In genomic region chr4:140130677-140131076, GRCh38 we compare ENCODE assay signal across 15 cellular contexts. TPM values are rescaled to one million over a fixed set of nuclear protein-coding genes. Genes with fewer than 3 reads are reported as not detected.
DNase-seq lines count a peak whose midpoint lies in the region; ATAC-seq and TF ChIP-seq lines count a peak whose summit lies in the region.
"Had no signal": no experiment of that assay in that cellular context is flagged by ENCODE, and none has a peak within 500 bp of the region (broad histone marks: within the 10 kb centered on the region; RNA-seq: fewer than 3 reads in every experiment).

No MANE protein-coding gene starts in this region.

- H3K36me3 ChIP-seq in upper lobe of right lung, result no peaks in the 10 kb centered on the region
- no peaks in the 10 kb centered on the region for H3K36me3 ChIP-seq in MG63
- H3K36me3 ChIP-seq: stomach had no signal

- peak; percentile 23 for ATAC-seq in activated CD8-positive, alpha-beta memory T cell treated with anti-CD3 and anti-CD28 coated beads, Interleukin-2, amount 10 ng/mL, durations not matched to agents 7 days and 5 days
- peak; percentile 60 for ATAC-seq in upper lobe of right lung
- ATAC-seq: activated T-helper 17 cell treated with anti-CD3 and anti-CD28 coated beads, Interleukin-2, amount 50 U/mL, for 72 hours had no signal

- H3K27ac Mint-ChIP-seq in activated CD8-positive, alpha-beta memory T cell treated with anti-CD3 and anti-CD28 coated beads, Interleukin-2, amount 10 ng/mL, durations not matched to agents 7 days and 5 days, result no peak overlapping the region
- H3K27ac Mint-ChIP-seq: activated CD4-positive, alpha-beta T cell treated with anti-CD3 and anti-CD28 coated beads, Interleukin-2, amount 10 ng/mL, durations not matched to agents 24 days and 14 days; activated T-helper 17 cell treated with anti-CD3 and anti-CD28 coated beads, Interleukin-2, amount 50 U/mL, for 72 hours; memory B cell had no signal

- H3K27me3 ChIP-seq in upper lobe of right lung, result no peaks in the 10 kb centered on the region
- no peaks in the 10 kb centered on the region for H3K27me3 ChIP-seq in MG63
- H3K27me3 ChIP-seq: stomach had no signal

- intact Hi-C loops in upper lobe of right lung (cut with DNase I), result no loop called here

- peaks cover 25% of the 10 kb centered on the region for H3K27me3 Mint-ChIP-seq in activated CD8-positive, alpha-beta memory T cell treated with anti-CD3 and anti-CD28 coated beads, Interleukin-2, amount 10 ng/mL, durations not matched to agents 7 days and 5 days

- no peak overlapping the region for H3K27ac ChIP-seq in upper lobe of right lung
- H3K27ac ChIP-seq: stomach had no signal

- H3K4me3 Mint-ChIP-seq in activated CD8-positive, alpha-beta memory T cell treated with anti-CD3 and anti-CD28 coated beads, Interleukin-2, amount 10 ng/mL, durations not matched to agents 7 days and 5 days, result no peak overlapping the region
- H3K4me3 Mint-ChIP-seq: activated CD4-positive, alpha-beta T cell treated with anti-CD3 and anti-CD28 coated beads, Interleukin-2, amount 10 ng/mL, durations not matched to agents 24 days and 14 days; activated T-helper 17 cell treated with anti-CD3 and anti-CD28 coated beads, Interleukin-2, amount 50 U/mL, for 72 hours; memory B cell had no signal

- H3K9me3 ChIP-seq in upper lobe of right lung (no peaks in the 10 kb centered on the region), MG63 (no peaks in the 10 kb centered on the region)
- H3K9me3 ChIP-seq: Caco-2, stomach had no signal

- peaks cover 17% of the 10 kb centered on the region for H3K4me1 Mint-ChIP-seq in activated CD8-positive, alpha-beta memory T cell treated with anti-CD3 and anti-CD28 coated beads, Interleukin-2, amount 10 ng/mL, durations not matched to agents 7 days and 5 days
- H3K4me1 Mint-ChIP-seq: memory B cell had no signal

- CTCF ChIA-PET in activated CD8-positive, alpha-beta memory T cell treated with anti-CD3 and anti-CD28 coated beads, Interleukin-2, amount 10 ng/mL, durations not matched to agents 7 days and 5 days (lab: Charles Lee), result no interaction called here

- TF ChIP-seq CTCF in fibroblast of mammary gland (conservative IDR thresholded peaks at IDR 0.05; ENCODE audit: control insufficient read depth, insufficient read depth, low read depth, low read length) (no peak), upper lobe of right lung (IDR thresholded peaks at IDR 0.05) (no peak)

- H3K4me1 ChIP-seq in upper lobe of right lung, result peaks cover 7% of the 10 kb centered on the region

- no peaks in the 10 kb centered on the region for H3K9me3 Mint-ChIP-seq in activated CD8-positive, alpha-beta memory T cell treated with anti-CD3 and anti-CD28 coated beads, Interleukin-2, amount 10 ng/mL, durations not matched to agents 7 days and 5 days (ENCODE audit: low read depth)
- H3K9me3 Mint-ChIP-seq: activated T-helper 17 cell treated with anti-CD3 and anti-CD28 coated beads, Interleukin-2, amount 50 U/mL, for 72 hours; memory B cell had no signal

- peak; percentile 54 for DNase-seq in activated CD8-positive, alpha-beta memory T cell treated with anti-CD3 and anti-CD28 coated beads, Interleukin-2, amount 10 ng/mL, durations not matched to agents 7 days and 5 days
- DNase-seq in activated CD8-positive, alpha-beta memory T cell treated with anti-CD3 and anti-CD28 coated beads for 24 hours, result no peak
- DNase-seq in T1000 (lab: John Stamatoyannopoulos, UW), result peak; percentile 12
- peak; percentile 86 for DNase-seq in fibroblast of mammary gland (ENCODE audit: low read depth)
- no peak for DNase-seq in upper lobe of right lung
- DNase-seq in NCI-H2081 treated with DMSO at 0.1 percent for 48 hours (lab: John Stamatoyannopoulos, UW), result no peak
- DNase-seq in NCI-H1417 (lab: John Stamatoyannopoulos, UW), result no peak
- DNase-seq in MG63, result no peak
- DNase-seq: ACHN; activated CD4-positive, alpha-beta T cell treated with anti-CD3 and anti-CD28 coated beads, Interleukin-2, amount 10 ng/mL, durations not matched to agents 24 days and 14 days; Caco-2; NCI-H774; stomach had no signal

- H3K36me3 Mint-ChIP-seq in activated CD8-positive, alpha-beta memory T cell treated with anti-CD3 and anti-CD28 coated beads, Interleukin-2, amount 10 ng/mL, durations not matched to agents 7 days and 5 days, result peaks cover 2% of the 10 kb centered on the region
- H3K36me3 Mint-ChIP-seq: memory B cell had no signal

- H3K4me3 ChIP-seq in fibroblast of mammary gland (ENCODE audit: control insufficient read depth, low read depth, low read length) (no peak overlapping the region), upper lobe of right lung (no peak overlapping the region), MG63 (no peak overlapping the region)
- H3K4me3 ChIP-seq: stomach had no signal

RNA-seq across cellular contexts. Expression of gene MAML3, which starts 23.3 kb away (rescaled TPM):
- 1 to 10 TPM; 1.8 to 4.3 TPM for total RNA-seq in activated CD8-positive, alpha-beta memory T cell treated with anti-CD3 and anti-CD28 coated beads, Interleukin-2, amount 10 ng/mL, durations not matched to agents 7 days and 5 days
- 13.1 TPM for total RNA-seq in upper lobe of right lung
- total RNA-seq in MG63 (2014; rRNA removed; shearing (Covaris generic); ENCODE audit: low replicate concordance), result 0.12 and 0.13 TPM in 2 replicates

Comparison
In these comparisons a context has a peak if more than half of its experiments do, and no peak if none do; other contexts are left out.
1. DNase-seq: peak in activated CD8-positive, alpha-beta memory T cell treated with anti-CD3 and anti-CD28 coated beads, Interleukin-2, amount 10 ng/mL, durations not matched to agents 7 days and 5 days (single experiment), T1000 (single experiment) and fibroblast of mammary gland (single experiment); none in activated CD8-positive, alpha-beta memory T cell treated with anti-CD3 and anti-CD28 coated beads for 24 hours (single experiment), upper lobe of right lung (single experiment), NCI-H2081 treated with DMSO at 0.1 percent for 48 hours (single experiment), NCI-H1417 (0 of 3) and MG63 (single experiment).